ENCODE assay signal across 8 cellular contexts in genomic region chr3:57959407-57960173, GRCh38. TPM values are rescaled to one million over a fixed set of nuclear protein-coding genes. Genes with fewer than 3 reads are reported as not detected.
DNase-seq lines count a peak whose midpoint lies in the region; ATAC-seq and TF ChIP-seq lines count a peak whose summit lies in the region.

No MANE protein-coding gene starts in this region.

- WGBS in thyroid gland, 2 donors = 68 to 71% methylated on average over 19 of the region's 19 CpGs

- peak overlapping the region; percentile 37 for H3K27ac Mint-ChIP-seq in WTC11

- peaks cover 0 to 25% of the 10 kb centered on the region in 2 donors for H3K4me1 ChIP-seq in thyroid gland

- H3K4me3 Mint-ChIP-seq in WTC11 = no peak overlapping the region

- H3K4me3 ChIP-seq in thyroid gland (replicated peaks in 1 of 3) = no peak overlapping the region

- peak overlapping the region in 2 of 3 donors; percentile 5 to 15 for H3K27ac ChIP-seq in thyroid gland

- no peaks in the 10 kb centered on the region for H3K9me3 ChIP-seq in thyroid gland

- CTCF ChIA-PET in WTC11 (lab: Charles Lee) = interaction anchor here (0.6 to 1.0 kb wide), 2 partner anchors 218 to 228 kb away, joined by 3 read pairs; no protein-coding TSS in a partner anchor

- H3K36me3 Mint-ChIP-seq in WTC11 = no peaks in the 10 kb centered on the region

- no peaks in the 10 kb centered on the region for H3K27me3 ChIP-seq in thyroid gland

- H3K27me3 Mint-ChIP-seq in WTC11 (ENCODE audit: low read depth) = no peaks in the 10 kb centered on the region

- ATAC-seq in WTC11 (peak; percentile 7; the same call in 1 of the 2 replicates), GM19397 (IDR thresholded peaks at IDR 0.05; ENCODE audit: unreplicated experiment) (no peak)

- H3K36me3 ChIP-seq in thyroid gland = no peaks in the 10 kb centered on the region

- POLR2A ChIA-PET in WTC11 (lab: Charles Lee) = interaction anchor here (0.5 kb wide), 1 partner anchor 162 kb away, joined by 5 read pairs; no protein-coding TSS in a partner anchor

- H3K9me3 Mint-ChIP-seq in WTC11 = no peaks in the 10 kb centered on the region

- no peak for TF ChIP-seq POLR2A in thyroid gland (IDR thresholded peaks at IDR 0.05)

- intact Hi-C loops in thyroid gland (cut with DNase I) = no loop called here

- peaks cover 6% of the 10 kb centered on the region for H3K4me1 Mint-ChIP-seq in WTC11

- DNase-seq in HK-2 (ENCODE audit: unreplicated experiment) = peak; percentile 13
- DNase-seq in WTC11 (ENCODE audit: low spot score) = no peak
- DNase-seq in kidney tubule cell (ENCODE audit: low spot score) = peak; percentile 59
- no peak for DNase-seq in thyroid gland
- no peak for DNase-seq in retina
- no peak for DNase-seq in OCI-M2 (lab: John Stamatoyannopoulos, UW; ENCODE audit: unreplicated experiment)
- no peak for DNase-seq in T-helper 2 cell

- TF ChIP-seq CTCF in WTC11 (IDR thresholded peaks at IDR 0.05) = no peak
- TF ChIP-seq CTCF in thyroid gland (IDR thresholded peaks at IDR 0.05) = no peak

TF ChIP-seq in WTC11, 78 proteins besides CTCF, POLR2A, EP300 and RAD21 (continues in another document):
- TF ChIP-seq ZNF532 (CRISPR knock-in tag; IDR thresholded peaks at IDR 0.05; ENCODE audit: borderline replicate concordance) (no peak), E2F5 (CRISPR knock-in tag; IDR thresholded peaks at IDR 0.05) (no peak), ARID4B (CRISPR knock-in tag; IDR thresholded peaks at IDR 0.05; ENCODE audit: borderline replicate concordance) (no peak), USF1 (CRISPR knock-in tag; IDR thresholded peaks at IDR 0.05) (no peak), NR3C1 (CRISPR knock-in tag; conservative IDR thresholded peaks at IDR 0.05; ENCODE audit: low read depth) (no peak), ZNF423 (CRISPR knock-in tag; IDR thresholded peaks at IDR 0.05) (no peak), IRF1 (CRISPR knock-in tag; IDR thresholded peaks at IDR 0.05) (no peak), CDX4 (CRISPR knock-in tag; IDR thresholded peaks at IDR 0.05; ENCODE audit: borderline replicate concordance) (no peak)
- TF ChIP-seq, protein P1, sequence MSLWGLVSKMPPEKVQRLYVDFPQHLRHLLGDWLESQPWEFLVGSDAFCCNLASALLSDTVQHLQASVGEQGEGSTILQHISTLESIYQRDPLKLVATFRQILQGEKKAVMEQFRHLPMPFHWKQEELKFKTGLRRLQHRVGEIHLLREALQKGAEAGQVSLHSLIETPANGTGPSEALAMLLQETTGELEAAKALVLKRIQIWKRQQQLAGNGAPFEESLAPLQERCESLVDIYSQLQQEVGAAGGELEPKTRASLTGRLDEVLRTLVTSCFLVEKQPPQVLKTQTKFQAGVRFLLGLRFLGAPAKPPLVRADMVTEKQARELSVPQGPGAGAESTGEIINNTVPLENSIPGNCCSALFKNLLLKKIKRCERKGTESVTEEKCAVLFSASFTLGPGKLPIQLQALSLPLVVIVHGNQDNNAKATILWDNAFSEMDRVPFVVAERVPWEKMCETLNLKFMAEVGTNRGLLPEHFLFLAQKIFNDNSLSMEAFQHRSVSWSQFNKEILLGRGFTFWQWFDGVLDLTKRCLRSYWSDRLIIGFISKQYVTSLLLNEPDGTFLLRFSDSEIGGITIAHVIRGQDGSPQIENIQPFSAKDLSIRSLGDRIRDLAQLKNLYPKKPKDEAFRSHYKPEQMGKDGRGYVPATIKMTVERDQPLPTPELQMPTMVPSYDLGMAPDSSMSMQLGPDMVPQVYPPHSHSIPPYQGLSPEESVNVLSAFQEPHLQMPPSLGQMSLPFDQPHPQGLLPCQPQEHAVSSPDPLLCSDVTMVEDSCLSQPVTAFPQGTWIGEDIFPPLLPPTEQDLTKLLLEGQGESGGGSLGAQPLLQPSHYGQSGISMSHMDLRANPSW (CRISPR knock-in tag; conservative IDR thresholded peaks at IDR 0.05; ENCODE audit: low read depth) = no peak

RNA-seq across cellular contexts. Expression of gene FLNB, which starts 48.6 kb away (rescaled TPM):
- 107 to 127 TPM (median 107 TPM) in 3 replicates for total RNA-seq in WTC11 (2021)
- 100 to 1,000 TPM; 164 to 258 (median 242) TPM for total RNA-seq in thyroid gland

Comparison
In these comparisons a context has a peak if more than half of its experiments do, and no peak if none do; other contexts are left out.
1. DNase-seq: peak in HK-2 (single experiment) and kidney tubule cell (single experiment); none in WTC11 (single experiment), thyroid gland (0 of 2), retina (single experiment), OCI-M2 (single experiment) and T-helper 2 cell (0 of 5).